20 cellular contexts compared by ENCODE assay signal in the genomic region with DNA sequence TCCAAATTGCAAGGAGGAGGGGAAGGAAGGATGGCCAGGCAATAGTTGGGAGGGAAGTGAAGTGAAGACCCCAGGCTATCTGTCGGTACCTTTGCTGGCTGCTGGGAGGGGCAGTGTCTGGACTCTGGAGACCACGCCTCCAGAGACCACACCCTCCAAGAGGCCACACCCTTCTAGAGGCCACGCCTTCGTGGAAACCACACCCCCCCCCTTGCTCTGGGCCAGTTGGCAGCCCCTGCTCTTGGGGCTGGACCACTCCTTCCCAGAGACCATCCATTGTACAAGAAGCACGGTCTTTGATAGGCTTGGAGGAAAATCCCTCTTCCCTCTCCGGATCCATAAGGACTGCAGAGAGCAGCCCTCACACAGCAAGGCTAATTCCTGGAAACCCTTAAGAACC.
"Had no signal": no experiment of that assay in that cellular context is flagged by ENCODE, and none has a peak within 500 bp of the region (broad histone marks: within the 10 kb centered on the region; RNA-seq: fewer than 3 reads in every experiment).

No MANE protein-coding gene starts in this region.

- H3K4me3 Mint-ChIP-seq: activated B cell treated with CpG ODN at 0.5 μM for 24 hours; activated CD4-positive, alpha-beta T cell treated with anti-CD3 and anti-CD28 coated beads, Interleukin-2, amount 10 ng/mL, durations not matched to agents 7 days and 5 days; activated CD8-positive, alpha-beta T cell treated with anti-CD3 and anti-CD28 coated beads, Interleukin-2, amount 10 ng/mL, durations not matched to agents 7 days and 5 days; activated naive CD4-positive, alpha-beta T cell treated with anti-CD3 and anti-CD28 coated beads, Interleukin-2, amount 10 ng/mL, durations not matched to agents 7 days and 5 days; nephron progenitor cell; stimulated activated naive CD8-positive, alpha-beta T cell treated with anti-CD3 and anti-CD28 coated beads, Interleukin-15, Interleukin-2, amounts not matched to agents 100 ng/mL and 50 ng/mL, for 24 hours; T-cell had no signal

- H3K27me3 ChIP-seq: brain microvascular endothelial cell, gastrocnemius medialis, transverse colon, vagina had no signal

- H3K27ac Mint-ChIP-seq: activated B cell treated with CpG ODN at 0.5 μM for 24 hours; activated CD4-positive, alpha-beta T cell treated with anti-CD3 and anti-CD28 coated beads, Interleukin-2, amount 10 ng/mL, durations not matched to agents 7 days and 5 days; activated CD8-positive, alpha-beta T cell treated with anti-CD3 and anti-CD28 coated beads, Interleukin-2, amount 10 ng/mL, durations not matched to agents 7 days and 5 days; activated naive CD4-positive, alpha-beta T cell treated with anti-CD3 and anti-CD28 coated beads, Interleukin-2, amount 10 ng/mL, durations not matched to agents 7 days and 5 days; nephron progenitor cell; stimulated activated naive CD8-positive, alpha-beta T cell treated with anti-CD3 and anti-CD28 coated beads, Interleukin-15, Interleukin-2, amounts not matched to agents 100 ng/mL and 50 ng/mL, for 24 hours; T-cell had no signal

- H3K4me1 Mint-ChIP-seq: activated B cell treated with CpG ODN at 0.5 μM for 24 hours; activated CD4-positive, alpha-beta T cell treated with anti-CD3 and anti-CD28 coated beads, Interleukin-2, amount 10 ng/mL, durations not matched to agents 7 days and 5 days; activated naive CD4-positive, alpha-beta T cell treated with anti-CD3 and anti-CD28 coated beads, Interleukin-2, amount 10 ng/mL, durations not matched to agents 7 days and 5 days; nephron progenitor cell; T-cell had no signal

- ATAC-seq: activated CD8-positive, alpha-beta T cell treated with anti-CD3 and anti-CD28 coated beads, Interleukin-2, amount 10 ng/mL, durations not matched to agents 7 days and 5 days; gastrocnemius medialis; T-cell had no signal

- H3K36me3 ChIP-seq: brain microvascular endothelial cell, gastrocnemius medialis, transverse colon, vagina had no signal

- H3K4me3 ChIP-seq: coronary artery, gastrocnemius medialis, transverse colon, vagina had no signal

- H3K27ac ChIP-seq: brain microvascular endothelial cell, coronary artery, gastrocnemius medialis, transverse colon, vagina had no signal

- H3K4me1 ChIP-seq: gastrocnemius medialis, transverse colon, vagina had no signal

- DNase-seq: activated B cell treated with CpG ODN at 0.5 μM for 24 hours; activated CD4-positive, alpha-beta T cell treated with anti-CD3 and anti-CD28 coated beads, Interleukin-2, amount 10 ng/mL, durations not matched to agents 7 days and 5 days; activated CD8-positive, alpha-beta memory T cell treated with anti-CD3 and anti-CD28 coated beads, Interleukin-2, amount 50 U/mL, for 4 hours; activated CD8-positive, alpha-beta T cell treated with anti-CD3 and anti-CD28 coated beads, Interleukin-2, amount 10 ng/mL, durations not matched to agents 7 days and 5 days; activated effector memory CD4-positive, alpha-beta T cell treated with Interleukin-2 at 50 U/mL for 16 hours; activated naive CD4-positive, alpha-beta T cell treated with anti-CD3 and anti-CD28 coated beads, Interleukin-2, amount 10 ng/mL, durations not matched to agents 7 days and 5 days; activated T-cell treated with anti-CD3 and anti-CD28 coated beads, Interleukin-2, amount 50 U/mL, for 48 hours; aorta; brain microvascular endothelial cell; gastrocnemius medialis; head of caudate nucleus; islet precursor cell; midbrain; nephron progenitor cell; occipital lobe; T-cell; transverse colon had no signal

- H3K9me3 Mint-ChIP-seq: activated B cell treated with CpG ODN at 0.5 μM for 24 hours; activated CD4-positive, alpha-beta T cell treated with anti-CD3 and anti-CD28 coated beads, Interleukin-2, amount 10 ng/mL, durations not matched to agents 7 days and 5 days; nephron progenitor cell; stimulated activated naive CD8-positive, alpha-beta T cell treated with anti-CD3 and anti-CD28 coated beads, Interleukin-15, Interleukin-2, amounts not matched to agents 100 ng/mL and 50 ng/mL, for 24 hours had no signal

- H3K36me3 Mint-ChIP-seq: activated naive CD4-positive, alpha-beta T cell treated with anti-CD3 and anti-CD28 coated beads, Interleukin-2, amount 10 ng/mL, durations not matched to agents 7 days and 5 days; T-cell had no signal

- H3K27me3 Mint-ChIP-seq: activated B cell treated with CpG ODN at 0.5 μM for 24 hours; activated CD4-positive, alpha-beta T cell treated with anti-CD3 and anti-CD28 coated beads, Interleukin-2, amount 10 ng/mL, durations not matched to agents 7 days and 5 days; activated naive CD4-positive, alpha-beta T cell treated with anti-CD3 and anti-CD28 coated beads, Interleukin-2, amount 10 ng/mL, durations not matched to agents 7 days and 5 days; stimulated activated naive CD8-positive, alpha-beta T cell treated with anti-CD3 and anti-CD28 coated beads, Interleukin-15, Interleukin-2, amounts not matched to agents 100 ng/mL and 50 ng/mL, for 24 hours had no signal

- H3K9me3 ChIP-seq: gastrocnemius medialis, transverse colon, vagina had no signal
